8 cellular contexts compared by ENCODE assay signal in the genomic region with DNA sequence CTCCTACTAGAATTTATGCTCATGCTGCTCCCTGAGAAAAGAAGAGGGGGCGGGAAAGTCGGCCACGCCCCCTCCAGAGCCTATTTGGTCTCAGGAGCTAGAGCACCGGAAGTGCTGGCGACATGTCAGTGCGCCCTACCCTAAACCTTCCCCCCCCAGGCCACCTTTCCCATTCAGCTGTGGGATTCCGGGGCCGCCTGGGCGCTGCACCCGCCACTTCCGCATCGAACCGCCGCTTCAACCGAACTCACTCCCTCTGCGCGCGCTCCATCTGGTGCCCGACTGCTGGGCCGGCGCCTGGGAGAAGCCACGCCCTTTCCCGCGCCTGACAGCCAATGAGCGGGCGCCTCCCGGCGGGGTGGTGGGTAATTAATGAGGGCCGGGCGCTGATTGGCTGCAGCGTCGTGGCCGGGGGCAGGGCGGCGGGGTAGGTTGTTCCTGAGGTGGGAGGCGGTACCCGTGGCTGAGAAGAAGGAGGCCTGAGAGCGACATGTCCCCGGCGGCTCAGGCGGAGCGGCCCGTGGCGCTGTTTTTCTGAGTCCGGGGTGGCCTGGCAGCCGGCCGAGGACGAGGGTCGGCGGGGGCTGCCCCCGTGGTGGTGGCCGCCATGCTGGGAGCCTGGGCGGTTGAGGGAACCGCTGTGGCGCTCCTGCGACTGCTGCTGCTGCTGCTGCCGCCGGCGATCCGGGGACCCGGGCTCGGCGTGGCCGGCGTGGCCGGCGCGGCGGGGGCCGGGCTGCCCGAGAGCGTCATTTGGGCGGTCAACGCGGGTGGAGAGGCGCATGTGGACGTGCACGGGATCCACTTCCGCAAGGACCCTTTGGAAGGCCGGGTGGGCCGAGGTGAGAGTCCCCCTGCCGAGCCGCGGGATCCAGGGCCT. TPM values are rescaled to one million over a fixed set of nuclear protein-coding genes. Genes with fewer than 3 reads are reported as not detected.
DNase-seq lines count a peak whose midpoint lies in the region; ATAC-seq and TF ChIP-seq lines count a peak whose summit lies in the region.

A gene with protein sequence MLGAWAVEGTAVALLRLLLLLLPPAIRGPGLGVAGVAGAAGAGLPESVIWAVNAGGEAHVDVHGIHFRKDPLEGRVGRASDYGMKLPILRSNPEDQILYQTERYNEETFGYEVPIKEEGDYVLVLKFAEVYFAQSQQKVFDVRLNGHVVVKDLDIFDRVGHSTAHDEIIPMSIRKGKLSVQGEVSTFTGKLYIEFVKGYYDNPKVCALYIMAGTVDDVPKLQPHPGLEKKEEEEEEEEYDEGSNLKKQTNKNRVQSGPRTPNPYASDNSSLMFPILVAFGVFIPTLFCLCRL (plus strand): TSS at position 460 of the 880 bp plus-strand sequence. CDS start 148 bp downstream, at position 608.

- H3K27me3 Mint-ChIP-seq in chondrocyte (ENCODE audit: low read depth): no peaks in the 10 kb centered on the region

- TF ChIP-seq POLR2A in GM19193 (IDR thresholded peaks at IDR 0.05; ENCODE audit: extremely low read depth, insufficient read depth, insufficient read length): peak; percentile 83

- H3K4me3 ChIP-seq in BE2C (ENCODE audit: low read depth, low read length): peak within 1 kb of the TSS; percentile 95
- peak within 1 kb of the TSS; percentile 85 for H3K4me3 ChIP-seq in kidney epithelial cell (ENCODE audit: low read depth, low read length)

- no peaks in the 10 kb centered on the region for H3K4me1 ChIP-seq in BE2C

- DNase-seq in BE2C (peak; percentile 99), NCI-H510A treated with DMSO at 0.1 percent for 48 hours (lab: John Stamatoyannopoulos, UW) (peak; percentile 98), chondrocyte (ENCODE audit: low spot score) (peak; percentile 99), kidney epithelial cell (ENCODE audit: low read depth) (peak; percentile 67)
- peak; percentile 97 to 99 for DNase-seq in activated CD4-positive, alpha-beta T cell treated with anti-CD3 and anti-CD28 coated beads for 24 hours (ENCODE audit: low read depth in 2 of 2)
- peak; percentile 97 to 98 for DNase-seq in stimulated activated CD4-positive, alpha-beta T cell treated with anti-CD3 and anti-CD28 coated beads, Interleukin-15, amount 100 ng/mL, for 48 hours (ENCODE audit: low read depth in 2 of 2)

- H3K36me3 ChIP-seq in BE2C (no peaks in the 10 kb centered on the region), kidney epithelial cell (ENCODE audit: control insufficient read depth, insufficient read depth, low read length) (no peaks in the 10 kb centered on the region)

- peak; percentile 66 for ATAC-seq in HG03439 (IDR thresholded peaks at IDR 0.05; ENCODE audit: unreplicated experiment)

- peaks cover 37% of the 10 kb centered on the region for H3K4me1 Mint-ChIP-seq in chondrocyte (ENCODE audit: low read depth)

- peak within 1 kb of the TSS; percentile 97 for H3K27ac Mint-ChIP-seq in chondrocyte (ENCODE audit: unreplicated experiment)

- H3K27me3 ChIP-seq in BE2C: no peaks in the 10 kb centered on the region
- H3K27me3 ChIP-seq in kidney epithelial cell (ENCODE audit: control insufficient read depth, insufficient read depth, low read length): no peaks in the 10 kb centered on the region

- peak within 1 kb of the TSS; percentile 89 for H3K4me3 Mint-ChIP-seq in chondrocyte (ENCODE audit: unreplicated experiment)

- TF ChIP-seq CTCF in BE2C (IDR thresholded peaks at IDR 0.05; ENCODE audit: low read depth, low read length) (no peak), chondrocyte (IDR thresholded peaks at IDR 0.05) (peak; percentile 50), kidney epithelial cell (IDR thresholded peaks at IDR 0.05; ENCODE audit: insufficient read depth, low read length, poor library complexity, severe bottlenecking) (peak; percentile 28)

- H3K9me3 Mint-ChIP-seq in chondrocyte (ENCODE audit: low read depth): no peaks in the 10 kb centered on the region

- no peaks in the 10 kb centered on the region for H3K9me3 ChIP-seq in BE2C

- H3K36me3 Mint-ChIP-seq in chondrocyte (ENCODE audit: low read depth): no peaks in the 10 kb centered on the region

RNA-seq across cellular contexts. Expression of the gene that starts here (rescaled TPM):
- 81.1 TPM for polyA plus RNA-seq in BE2C (2012; ENCODE audit: insufficient read depth, insufficient read length, low read depth)
- total RNA-seq in chondrocyte (143 to 204 TPM (median 144 TPM) in 3 replicates), kidney epithelial cell (78.0 and 82.3 TPM in 2 replicates)

Comparison
In these comparisons a context has a peak if more than half of its experiments do, and no peak if none do; other contexts are left out.
1. Peak in every context shown above with its lines: DNase-seq, ATAC-seq and H3K4me3 ChIP-seq.